13 cellular contexts compared by ENCODE assay signal in the genomic region with DNA sequence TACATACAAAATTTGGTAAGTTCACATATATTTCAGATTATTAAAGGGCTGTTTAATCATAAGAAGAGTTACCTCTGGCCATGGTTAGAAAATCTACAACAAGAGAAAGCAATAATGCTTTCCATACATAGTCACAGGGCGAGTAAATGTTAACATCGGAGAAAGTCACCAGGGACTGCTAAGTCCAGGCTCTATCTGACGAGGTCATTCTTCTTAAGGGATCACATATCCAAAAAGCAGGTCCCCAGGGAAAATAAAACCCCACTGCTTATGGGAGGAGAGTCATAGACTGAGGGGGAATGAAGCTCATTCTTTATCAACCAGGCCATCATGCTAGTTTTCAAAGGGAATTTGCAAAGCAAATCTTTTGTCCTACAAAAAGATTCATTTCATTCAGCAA. TPM values are rescaled to one million over a fixed set of nuclear protein-coding genes. Genes with fewer than 3 reads are reported as not detected.
A peak's percentile ranks its signal among the peaks of the same experiment; 100 is the strongest.
DNase-seq lines count a peak whose midpoint lies in the region; ATAC-seq and TF ChIP-seq lines count a peak whose summit lies in the region.
"Had no signal": no experiment of that assay in that cellular context is flagged by ENCODE, and none has a peak within 500 bp of the region (broad histone marks: within the 10 kb centered on the region; RNA-seq: fewer than 3 reads in every experiment).

No MANE protein-coding gene starts in this region.

- DNase-seq in activated naive CD4-positive, alpha-beta T cell treated with anti-CD3 and anti-CD28 coated beads, Interleukin-2, amount 50 U/mL, for 16 hours: no peak
- peak; percentile 24 for DNase-seq in NCI-H82 treated with DMSO at 0.1 percent for 48 hours (lab: John Stamatoyannopoulos, UW; ENCODE audit: unreplicated experiment)
- peak; percentile 54 for DNase-seq in fibroblast of peridontal ligament (ENCODE audit: extremely low read depth)
- DNase-seq in gastrocnemius medialis: no peak
- DNase-seq in activated CD8-positive, alpha-beta T cell treated with anti-CD3 and anti-CD28 coated beads for 36 hours: no peak
- no peak for DNase-seq in foreskin melanocyte
- DNase-seq: activated CD4-positive, alpha-beta T cell treated with anti-CD3 and anti-CD28 coated beads for 48 hours; activated naive CD4-positive, alpha-beta T cell; NCI-H1417; SW 1271 had no signal

- H3K27me3 Mint-ChIP-seq in activated naive CD4-positive, alpha-beta T cell treated with anti-CD3 and anti-CD28 coated beads, Interleukin-2, amount 50 U/mL, for 24 hours: no peaks in the 10 kb centered on the region
- no peaks in the 10 kb centered on the region for H3K27me3 Mint-ChIP-seq in activated CD8-positive, alpha-beta T cell treated with anti-CD3 and anti-CD28 coated beads for 36 hours

- peaks cover 70 to 71% of the 10 kb centered on the region in 2 donors for H3K4me1 ChIP-seq in gastrocnemius medialis

- peak overlapping the region; percentile 15 for H3K4me3 Mint-ChIP-seq in activated naive CD4-positive, alpha-beta T cell treated with anti-CD3 and anti-CD28 coated beads, Interleukin-2, amount 50 U/mL, for 24 hours
- H3K4me3 Mint-ChIP-seq in activated CD8-positive, alpha-beta T cell treated with anti-CD3 and anti-CD28 coated beads for 36 hours: no peak overlapping the region

- intact Hi-C loops in gastrocnemius medialis (cut with DNase I; ENCODE audit: low total_unique reads): no loop called here
- intact Hi-C loops in activated CD8-positive, alpha-beta T cell treated with anti-CD3 and anti-CD28 coated beads for 36 hours (cut with micrococcal nuclease): no loop called here

- no peaks in the 10 kb centered on the region for H3K9me3 ChIP-seq in gastrocnemius medialis

- no peak for TF ChIP-seq POLR2A in gastrocnemius medialis (IDR thresholded peaks at IDR 0.05)

- H3K36me3 ChIP-seq in gastrocnemius medialis: no peaks in the 10 kb centered on the region

- peak overlapping the region; percentile 98 to 100 (median 99) for H3K27ac ChIP-seq in gastrocnemius medialis

- ATAC-seq in gastrocnemius medialis: no peak
- no peak for ATAC-seq in HG02870 (IDR thresholded peaks at IDR 0.05; ENCODE audit: unreplicated experiment)
- ATAC-seq in activated CD8-positive, alpha-beta T cell treated with anti-CD3 and anti-CD28 coated beads for 36 hours: no peak
- ATAC-seq: esophagus mucosa had no signal

- no peaks in the 10 kb centered on the region for H3K9me3 Mint-ChIP-seq in activated naive CD4-positive, alpha-beta T cell treated with anti-CD3 and anti-CD28 coated beads, Interleukin-2, amount 50 U/mL, for 24 hours
- H3K9me3 Mint-ChIP-seq in activated CD8-positive, alpha-beta T cell treated with anti-CD3 and anti-CD28 coated beads for 36 hours: no peaks in the 10 kb centered on the region

- CTCF ChIA-PET in activated CD8-positive, alpha-beta T cell treated with anti-CD3 and anti-CD28 coated beads for 36 hours (lab: Charles Lee): interaction anchor here (1.1 kb wide), 1 partner anchor 244 kb away, joined by 4 read pairs; no protein-coding TSS in a partner anchor

- H3K4me3 ChIP-seq in gastrocnemius medialis: no peak overlapping the region

- in situ Hi-C loops in gastrocnemius medialis (cut with MboI; ENCODE audit: low sequenced_read_pairs in 4 of 4): no loop called here

- H3K36me3 Mint-ChIP-seq in activated naive CD4-positive, alpha-beta T cell treated with anti-CD3 and anti-CD28 coated beads, Interleukin-2, amount 50 U/mL, for 24 hours: peaks cover 4% of the 10 kb centered on the region
- H3K36me3 Mint-ChIP-seq in activated CD8-positive, alpha-beta T cell treated with anti-CD3 and anti-CD28 coated beads for 36 hours (ENCODE audit: low read depth): peaks cover 9% of the 10 kb centered on the region

- peak overlapping the region; percentile 9 for H3K27ac Mint-ChIP-seq in activated naive CD4-positive, alpha-beta T cell treated with anti-CD3 and anti-CD28 coated beads, Interleukin-2, amount 50 U/mL, for 24 hours
- H3K27ac Mint-ChIP-seq in activated CD8-positive, alpha-beta T cell treated with anti-CD3 and anti-CD28 coated beads for 36 hours: no peak overlapping the region

- peaks cover 71% of the 10 kb centered on the region for H3K4me1 Mint-ChIP-seq in activated naive CD4-positive, alpha-beta T cell treated with anti-CD3 and anti-CD28 coated beads, Interleukin-2, amount 50 U/mL, for 24 hours
- peaks cover 54% of the 10 kb centered on the region for H3K4me1 Mint-ChIP-seq in activated CD8-positive, alpha-beta T cell treated with anti-CD3 and anti-CD28 coated beads for 36 hours (ENCODE audit: low read depth)

- no peaks in the 10 kb centered on the region for H3K27me3 ChIP-seq in gastrocnemius medialis

- TF ChIP-seq CTCF in gastrocnemius medialis (IDR thresholded peaks at IDR 0.05 in 4 of 5, conservative IDR thresholded peaks at IDR 0.05 in 1 of 5): no peak
- TF ChIP-seq CTCF in activated CD8-positive, alpha-beta T cell treated with anti-CD3 and anti-CD28 coated beads for 36 hours (IDR thresholded peaks at IDR 0.05): no peak

- POLR2A ChIA-PET in activated CD8-positive, alpha-beta T cell treated with anti-CD3 and anti-CD28 coated beads for 36 hours (lab: Charles Lee): interaction anchor here (0.7 to 2.0 kb wide), 2 partner anchors 33 to 83 kb away, joined by 3 to 4 read pairs; a partner anchor contains a TSS

RNA-seq across cellular contexts. Expression of a gene that starts 3.1 kb away (rescaled TPM):
- total RNA-seq in gastrocnemius medialis: 100 to 1,000 TPM in 2 of 4 donors, 10 to 100 TPM in 2; 90.5 to 123 (median 99.0) TPM
- total RNA-seq in activated CD8-positive, alpha-beta T cell treated with anti-CD3 and anti-CD28 coated beads for 36 hours: 10 to 100 TPM; 31.0 to 33.7 TPM

RNA-seq across cellular contexts. Expression of a gene that starts 33.6 kb away (rescaled TPM):
- total RNA-seq in gastrocnemius medialis: 1 to 10 TPM in 2 of 4 donors, not detected in 2; 2.3 to 3.3 TPM
- 1 to 10 TPM; 8.8 to 9.5 TPM for total RNA-seq in activated CD8-positive, alpha-beta T cell treated with anti-CD3 and anti-CD28 coated beads for 36 hours

RNA-seq across cellular contexts. Expression of a gene that starts 53.8 kb away (rescaled TPM):
- under 1 TPM in 3 of 4 donors, not detected in 1; 0.53 to 0.92 (median 0.65) TPM for total RNA-seq in gastrocnemius medialis
- not detected for total RNA-seq in activated CD8-positive, alpha-beta T cell treated with anti-CD3 and anti-CD28 coated beads for 36 hours

Comparison
In these comparisons a context has a peak if more than half of its experiments do, and no peak if none do; other contexts are left out.
1. DNase-seq: peak in NCI-H82 treated with DMSO at 0.1 percent for 48 hours (single experiment) and fibroblast of peridontal ligament (single experiment); none in activated naive CD4-positive, alpha-beta T cell treated with anti-CD3 and anti-CD28 coated beads, Interleukin-2, amount 50 U/mL, for 16 hours (single experiment), gastrocnemius medialis (0 of 2), activated CD8-positive, alpha-beta T cell treated with anti-CD3 and anti-CD28 coated beads for 36 hours (single experiment) and foreskin melanocyte (single experiment).